In genomic region chr11:120694706-120695105, GRCh38 we compare ENCODE assay signal across 20 cellular contexts.
"Had no signal": no experiment of that assay in that cellular context is flagged by ENCODE, and none has a peak within 500 bp of the region (broad histone marks: within the 10 kb centered on the region; RNA-seq: fewer than 3 reads in every experiment).

No MANE protein-coding gene starts in this region.

- DNase-seq: activated CD8-positive, alpha-beta memory T cell treated with anti-CD3 and anti-CD28 coated beads, Interleukin-2, amount 50 U/mL, for 4 hours; activated CD8-positive, alpha-beta T cell treated with anti-CD3 and anti-CD28 coated beads, Interleukin-2, amount 10 ng/mL, durations not matched to agents 7 days and 5 days; activated gamma-delta T cell; activated T-cell treated with anti-CD3 and anti-CD28 coated beads, Interleukin-2, amount 50 U/mL, for 48 hours; body of pancreas; caudate nucleus; heart right ventricle; left cardiac atrium; lower lobe of right lung; ovary; stimulated activated CD4-positive, alpha-beta T cell treated with anti-CD3 and anti-CD28 coated beads, Interleukin-1b, Interleukin-23, amount 100 ng/mL, for 48 hours; T-helper 9 cell; upper lobe of right lung; WERI-Rb-1 had no signal

- H3K36me3 ChIP-seq: gastroesophageal sphincter, heart right ventricle, lower lobe of right lung, ovary, thoracic aorta, upper lobe of right lung, WERI-Rb-1 had no signal

- H3K36me3 Mint-ChIP-seq: activated naive CD4-positive, alpha-beta T cell treated with anti-CD3 and anti-CD28 coated beads, Interleukin-2, amount 50 U/mL, for 72 hours; mesothelial cell of epicardium had no signal

- H3K4me1 Mint-ChIP-seq: neural crest cell had no signal

- H3K9me3 ChIP-seq: body of pancreas, gastroesophageal sphincter, heart right ventricle, lower lobe of right lung, ovary, thoracic aorta, upper lobe of right lung had no signal

- H3K27ac ChIP-seq: body of pancreas, gastroesophageal sphincter, heart right ventricle, lower lobe of right lung, ovary, thoracic aorta, upper lobe of right lung, WERI-Rb-1 had no signal

- H3K4me3 ChIP-seq: body of pancreas, gastroesophageal sphincter, heart right ventricle, lower lobe of right lung, ovary, thoracic aorta, upper lobe of right lung had no signal

- H3K9me3 Mint-ChIP-seq: activated naive CD4-positive, alpha-beta T cell treated with anti-CD3 and anti-CD28 coated beads, Interleukin-2, amount 50 U/mL, for 72 hours; mesothelial cell of epicardium; neural crest cell had no signal

- H3K4me3 Mint-ChIP-seq: activated CD8-positive, alpha-beta T cell treated with anti-CD3 and anti-CD28 coated beads, Interleukin-2, amount 10 ng/mL, durations not matched to agents 7 days and 5 days; mesothelial cell of epicardium; neural crest cell had no signal

- H3K27me3 ChIP-seq: body of pancreas, ovary had no signal

- ATAC-seq: activated CD8-positive, alpha-beta T cell treated with anti-CD3 and anti-CD28 coated beads, Interleukin-2, amount 10 ng/mL, durations not matched to agents 7 days and 5 days; activated naive CD4-positive, alpha-beta T cell treated with anti-CD3 and anti-CD28 coated beads, Interleukin-2, amount 50 U/mL, for 72 hours; body of pancreas; gastroesophageal sphincter; heart right ventricle; left cardiac atrium; lower lobe of right lung; sciatic nerve; upper lobe of right lung had no signal

- H3K4me1 ChIP-seq: body of pancreas, gastroesophageal sphincter, heart right ventricle, lower lobe of right lung, upper lobe of right lung had no signal

- H3K27ac Mint-ChIP-seq: activated CD8-positive, alpha-beta T cell treated with anti-CD3 and anti-CD28 coated beads, Interleukin-2, amount 10 ng/mL, durations not matched to agents 7 days and 5 days; activated naive CD4-positive, alpha-beta T cell treated with anti-CD3 and anti-CD28 coated beads, Interleukin-2, amount 50 U/mL, for 72 hours; mesothelial cell of epicardium had no signal
